In the genomic region with DNA sequence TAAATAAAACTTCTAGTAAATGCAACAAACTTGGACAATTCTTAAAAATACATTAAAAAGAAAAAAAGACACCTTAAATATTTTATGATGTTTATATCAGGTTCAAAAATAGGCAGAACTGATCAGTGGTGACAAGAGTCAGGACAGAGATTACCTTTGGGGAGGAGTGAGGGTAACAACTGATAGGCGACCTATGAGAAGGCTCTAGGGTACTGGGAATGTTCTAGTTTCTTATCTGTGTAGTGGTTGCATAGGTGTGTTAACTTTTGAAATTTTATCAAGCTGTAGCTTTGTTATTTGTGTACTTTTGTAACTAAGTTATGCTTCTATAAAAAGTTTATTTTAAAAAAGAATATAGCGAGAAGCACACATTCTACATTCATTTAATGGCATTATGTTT, we compare ENCODE assay signal across 24 cellular contexts.
"Had no signal": no experiment of that assay in that cellular context is flagged by ENCODE, and none has a peak within 500 bp of the region (broad histone marks: within the 10 kb centered on the region; RNA-seq: fewer than 3 reads in every experiment).

No MANE protein-coding gene starts in this region.

- H3K4me2 ChIP-seq: neural progenitor cell had no signal

- H2AFZ ChIP-seq: neural progenitor cell, parathyroid adenoma had no signal

- H3K27me3 ChIP-seq: neural progenitor cell, ovary, right lobe of liver, sigmoid colon, stomach, testis, tibial artery, upper lobe of left lung, uterus had no signal

- H3K27ac ChIP-seq: neural progenitor cell, ovary, parathyroid adenoma, psoas muscle, right lobe of liver, testis, tibial artery, upper lobe of left lung, uterus had no signal

- DNase-seq: naive thymus-derived CD4-positive, alpha-beta T cell; natural killer cell; occipital lobe; ovary; posterior cingulate gyrus; psoas muscle; right cardiac atrium; right lobe of liver; sigmoid colon; stimulated activated CD4-positive, alpha-beta T cell treated with anti-CD3 and anti-CD28 coated beads, Interleukin-15, amount 100 ng/mL, for 24 hours; stimulated activated CD4-positive, alpha-beta T cell treated with anti-CD3 and anti-CD28 coated beads, Interleukin-2, amount 100 ng/mL, for 24 hours; stimulated activated CD4-positive, alpha-beta T cell treated with anti-CD3 and anti-CD28 coated beads, Interleukin-2, amount 100 ng/mL, for 48 hours; stimulated activated CD4-positive, alpha-beta T cell treated with anti-CD3 and anti-CD28 coated beads, Interleukin-4, amount 100 ng/mL, for 4 hours; stimulated activated naive B cell treated with anti-CD40 and anti-IgM and Interleukin-4, amounts not matched to agents 10 μg/mL and 1 μg/mL and 100 μg/mL, for 72 hours; stimulated activated naive CD4-positive, alpha-beta T cell treated with Interleukin-2 at 50 U/mL for 16 hours; stomach; testis; tibial artery; trophoblast cell; upper lobe of left lung; uterus had no signal

- H3K79me2 ChIP-seq: parathyroid adenoma had no signal

- ATAC-seq: naive thymus-derived CD4-positive, alpha-beta T cell; natural killer cell; psoas muscle; right cardiac atrium; right lobe of liver; stimulated activated effector memory CD8-positive, alpha-beta T cell treated with anti-CD3 and anti-CD28 coated beads, Interleukin-12 subunit alpha, Interleukin-12 subunit beta, amount 100 ng/mL, for 72 hours; stimulated activated naive B cell treated with anti-CD40 and anti-IgM and Interleukin-4, amounts not matched to agents 10 μg/mL and 1 μg/mL and 100 μg/mL, for 72 hours had no signal

- H3K36me3 ChIP-seq: neural progenitor cell, ovary, right lobe of liver, sigmoid colon, stomach, tibial artery, upper lobe of left lung, uterus had no signal

- H3K9me3 ChIP-seq: ovary, psoas muscle, right lobe of liver, sigmoid colon, stomach, testis, tibial artery, upper lobe of left lung, uterus had no signal

- H3K4me3 ChIP-seq: neural progenitor cell, ovary, psoas muscle, right lobe of liver, sigmoid colon, stomach, testis, tibial artery, upper lobe of left lung, uterus had no signal

- H3K4me1 ChIP-seq: neural progenitor cell, parathyroid adenoma, psoas muscle, right lobe of liver, testis, tibial artery, uterus had no signal
